8 cellular contexts compared by ENCODE assay signal in genomic region chr21:41612674-41613250, GRCh38.
A peak's percentile ranks its signal among the peaks of the same experiment; 100 is the strongest.
DNase-seq lines count a peak whose midpoint lies in the region; ATAC-seq and TF ChIP-seq lines count a peak whose summit lies in the region.

No MANE protein-coding gene starts in this region.

- in situ Hi-C loops in G401 (cut with HindIII; ENCODE audit: low sequenced_read_pairs) = no loop called here

- H3K36me3 ChIP-seq in Karpas-422 (ENCODE audit: insufficient read depth, low read length) = no peaks in the 10 kb centered on the region

- peaks cover 3% of the 10 kb centered on the region; the same call in 1 of the 2 replicates for H4K20me1 ChIP-seq in Karpas-422 (ENCODE audit: insufficient read depth, low read depth, low read length)

- H3K9me3 ChIP-seq in Karpas-422 (ENCODE audit: low read length) = no peaks in the 10 kb centered on the region

- H3K4me3 Mint-ChIP-seq in nephron progenitor cell = no peak overlapping the region

- H3K4me3 ChIP-seq in Karpas-422 (ENCODE audit: low read length) (no peak overlapping the region), fibroblast of pulmonary artery (replicated peaks; ENCODE audit: low read depth, low read length) (no peak overlapping the region)

- H3K27ac Mint-ChIP-seq in nephron progenitor cell = no peak overlapping the region

- no peak overlapping the region for H3K27ac ChIP-seq in Karpas-422 (ENCODE audit: low read length)

- peaks cover 26% of the 10 kb centered on the region for H3K4me1 Mint-ChIP-seq in nephron progenitor cell

- H3K9me2 ChIP-seq in Karpas-422 (replicated peaks; ENCODE audit: insufficient read depth, low read length) = no peaks in the 10 kb centered on the region

- H3K9me3 Mint-ChIP-seq in nephron progenitor cell = no peaks in the 10 kb centered on the region

- H2AFZ ChIP-seq in Karpas-422 (ENCODE audit: low read length) = no peak overlapping the region

- no peaks in the 10 kb centered on the region for H3K4me1 ChIP-seq in Karpas-422 (ENCODE audit: low read length)

- H3K79me2 ChIP-seq in Karpas-422 (ENCODE audit: low read length) = no peaks in the 10 kb centered on the region

- ATAC-seq in HG03045 (IDR thresholded peaks at IDR 0.05; ENCODE audit: unreplicated experiment) = no peak
- no peak for ATAC-seq in GM21619 (IDR thresholded peaks at IDR 0.05; ENCODE audit: unreplicated experiment)

- no peaks in the 10 kb centered on the region for H3K36me3 Mint-ChIP-seq in nephron progenitor cell (ENCODE audit: low read depth)

- no peaks in the 10 kb centered on the region for H3K27me3 ChIP-seq in Karpas-422 (ENCODE audit: low read length)

- H3K27me3 Mint-ChIP-seq in nephron progenitor cell (ENCODE audit: low read depth, poor library complexity) = peaks cover 21% of the 10 kb centered on the region

- TF ChIP-seq CTCF in fibroblast of pulmonary artery (IDR thresholded peaks at IDR 0.05; ENCODE audit: low read length, missing control alignments) (peak; percentile 64), nephron progenitor cell (IDR thresholded peaks at IDR 0.05) (peak; percentile 77)

- peak; percentile 25 for DNase-seq in G401 (ENCODE audit: low spot score)
- DNase-seq in Karpas-422 = peak; percentile 63
- peak; percentile 3 for DNase-seq in activated CD4-positive, alpha-beta T cell treated with anti-CD3 and anti-CD28 coated beads, Interleukin-2, amount 50 U/mL, for 1 hour
- peak; percentile 96 for DNase-seq in fibroblast of pulmonary artery (ENCODE audit: low read depth)
- peak; percentile 86 for DNase-seq in nephron progenitor cell
- no peak for DNase-seq in effector CD4-positive, alpha-beta T cell

- no peak overlapping the region for H3K9ac ChIP-seq in Karpas-422 (ENCODE audit: low read length)

- H3K4me2 ChIP-seq in Karpas-422 (ENCODE audit: low read depth, low read length, poor library complexity, severe bottlenecking) = no peak overlapping the region
